Comparison of ENCODE assay signal across 16 cellular contexts in genomic region chr20:24543168-24543567, GRCh38.
DNase-seq lines count a peak whose midpoint lies in the region; ATAC-seq and TF ChIP-seq lines count a peak whose summit lies in the region.
"Had no signal": no experiment of that assay in that cellular context is flagged by ENCODE, and none has a peak within 500 bp of the region (broad histone marks: within the 10 kb centered on the region; RNA-seq: fewer than 3 reads in every experiment).

No MANE protein-coding gene starts in this region.

- no peak for TF ChIP-seq RAD21 in SK-N-SH (IDR thresholded peaks at IDR 0.05; ENCODE audit: low read length)

- no peak for TF ChIP-seq CTCF in SK-N-SH (IDR thresholded peaks at IDR 0.05)
- TF ChIP-seq CTCF in esophagus muscularis mucosa (IDR thresholded peaks at IDR 0.05): no peak
- TF ChIP-seq CTCF in breast epithelium (IDR thresholded peaks at IDR 0.05): no peak

- H3K27ac ChIP-seq in SK-N-SH (ENCODE audit: low read depth in 2 of 2, low read length in 1 of 2) (no peak overlapping the region), esophagus muscularis mucosa (replicated peaks in 1 of 4) (no peak overlapping the region), breast epithelium (no peak overlapping the region)
- H3K27ac ChIP-seq: 22Rv1, A549 had no signal

- no peak overlapping the region for H3K4me2 ChIP-seq in SK-N-SH
- H3K4me2 ChIP-seq: A549 had no signal

- H3K27me3 ChIP-seq in SK-N-SH (ENCODE audit: insufficient read depth): no peaks in the 10 kb centered on the region; the same call in 1 of the 2 replicates
- peaks cover 0 to 7% (median 0%) of the 10 kb centered on the region in 4 donors for H3K27me3 ChIP-seq in esophagus muscularis mucosa
- H3K27me3 ChIP-seq in breast epithelium: peaks cover 0 to 8% of the 10 kb centered on the region in 2 donors

- H3K9me3 ChIP-seq in SK-N-SH (no peaks in the 10 kb centered on the region), esophagus muscularis mucosa (peaks cover 0 to 16% (median 7%) of the 10 kb centered on the region in 4 donors), breast epithelium (peaks cover 3 to 8% of the 10 kb centered on the region in 2 donors)
- H3K9me3 ChIP-seq: A549 had no signal

- no peaks in the 10 kb centered on the region for H4K20me1 ChIP-seq in SK-N-SH (ENCODE audit: insufficient read depth)

- TF ChIP-seq EP300 in SK-N-SH (IDR thresholded peaks at IDR 0.05; ENCODE audit: borderline replicate concordance in 1 of 2, low read depth in 1 of 2, low read length in 1 of 2) (no peak), esophagus muscularis mucosa (IDR thresholded peaks at IDR 0.05) (no peak)

- no peaks in the 10 kb centered on the region for H3F3A ChIP-seq in SK-N-SH (replicated peaks; ENCODE audit: insufficient read depth)

- DNase-seq in SK-N-SH (peak; percentile 15), esophagus muscularis mucosa (ENCODE audit: extremely low spot score) (peak; percentile 45), breast epithelium (ENCODE audit: low spot score in 2 of 2) (no peak), DMS153 (lab: John Stamatoyannopoulos, UW) (no peak)
- DNase-seq: AML-193; C1 segment of cervical spinal cord; CD4-positive, alpha-beta memory T cell; CD4-positive, CD25-positive, alpha-beta regulatory T cell; CD8-positive, alpha-beta memory T cell; COR-L47; DMS 273 treated with DMSO at 0.1 percent for 48 hours; DMS79 treated with DMSO at 0.1 percent for 48 hours; GF-D8 had no signal

- H3K9ac ChIP-seq in SK-N-SH: no peak overlapping the region

- intact Hi-C loops in esophagus muscularis mucosa (cut with DNase I) (no loop called here), breast epithelium (cut with DNase I; ENCODE audit: low total_unique reads) (no loop called here)

- no peak overlapping the region for H3K4me3 ChIP-seq in SK-N-SH (ENCODE audit: low read depth in 2 of 2, low read length in 1 of 2)
- no peak overlapping the region for H3K4me3 ChIP-seq in esophagus muscularis mucosa
- no peak overlapping the region for H3K4me3 ChIP-seq in breast epithelium
- H3K4me3 ChIP-seq: A549 had no signal

- no peaks in the 10 kb centered on the region for H3K9me2 ChIP-seq in SK-N-SH

- no peak for ATAC-seq in SK-N-SH treated with all-trans-retinoic acid at 6 μM for 48 hours
- ATAC-seq: A549 had no signal

- H2AFZ ChIP-seq in SK-N-SH (ENCODE audit: low read depth): no peak overlapping the region

- no peaks in the 10 kb centered on the region for H3K79me2 ChIP-seq in SK-N-SH (ENCODE audit: insufficient read depth)

- no peaks in the 10 kb centered on the region for H3K36me3 ChIP-seq in SK-N-SH (replicated peaks in 1 of 2; ENCODE audit: control insufficient read depth in 1 of 2, insufficient read depth in 2 of 2, low read length in 1 of 2)
- no peaks in the 10 kb centered on the region for H3K36me3 ChIP-seq in esophagus muscularis mucosa
- no peaks in the 10 kb centered on the region for H3K36me3 ChIP-seq in breast epithelium

- CTCF ChIA-PET in SK-N-SH (lab: Yijun Ruan, JAX): no interaction called here

- H3K4me1 ChIP-seq in SK-N-SH (ENCODE audit: control insufficient read depth in 1 of 2, insufficient read depth in 2 of 2, low read depth in 1 of 2, low read length in 1 of 2): no peaks in the 10 kb centered on the region; a peak in 1 of 4 replicates
- H3K4me1 ChIP-seq in esophagus muscularis mucosa: peaks cover 0 to 2% (median 0%) of the 10 kb centered on the region in 4 donors
- no peaks in the 10 kb centered on the region for H3K4me1 ChIP-seq in breast epithelium
- H3K4me1 ChIP-seq: A549 had no signal

- TF ChIP-seq POLR2A in esophagus muscularis mucosa (IDR thresholded peaks at IDR 0.05; ENCODE audit: low read depth): no peak
- no peak for TF ChIP-seq POLR2A in breast epithelium (IDR thresholded peaks at IDR 0.05)

- WGBS in SK-N-SH (ENCODE audit: low lambda C conversion rate): 45% methylated on average over 19 of the region's 19 CpGs
- 82% methylated on average over 10 of the region's 19 CpGs for WGBS in esophagus muscularis mucosa

- POLR2A ChIA-PET in SK-N-SH (lab: Yijun Ruan, JAX): no interaction called here

TF ChIP-seq in SK-N-SH, 30 proteins besides CTCF, POLR2A, EP300 and RAD21 (continues in another document):
- TF ChIP-seq MEF2A (IDR thresholded peaks at IDR 0.05; ENCODE audit: borderline replicate concordance, low read depth) (no peak), PBX3 (IDR thresholded peaks at IDR 0.05) (no peak), USF2 (IDR thresholded peaks at IDR 0.05; ENCODE audit: borderline replicate concordance, low read depth, low read length) (no peak), TEAD4 (IDR thresholded peaks at IDR 0.05; ENCODE audit: borderline replicate concordance, insufficient read depth) (no peak), NFIC (IDR thresholded peaks at IDR 0.05; ENCODE audit: borderline replicate concordance) (no peak), MXI1 (IDR thresholded peaks at IDR 0.05; ENCODE audit: low read depth, low read length) (no peak), SMC3 (IDR thresholded peaks at IDR 0.05; ENCODE audit: low read depth, low read length) (no peak), FOXM1 (IDR thresholded peaks at IDR 0.05; ENCODE audit: low read depth) (no peak), POLR2AphosphoS5 (IDR thresholded peaks at IDR 0.05; ENCODE audit: low read depth, low read length) (no peak)

TF ChIP-seq in SK-N-SH treated with all-trans-retinoic acid at 6 μM for 48 hours, 23 proteins besides CTCF, POLR2A, EP300 and RAD21 (continues in another document):
- TF ChIP-seq ISL1 (CRISPR knock-in tag; IDR thresholded peaks at IDR 0.05) (no peak), ZC3H10 (CRISPR knock-in tag; IDR thresholded peaks at IDR 0.05) (no peak), TOX (CRISPR knock-in tag; IDR thresholded peaks at IDR 0.05; ENCODE audit: borderline replicate concordance) (no peak), POU6F1 (CRISPR knock-in tag; IDR thresholded peaks at IDR 0.05; ENCODE audit: borderline replicate concordance, low read depth) (no peak), PATZ1 (CRISPR knock-in tag; IDR thresholded peaks at IDR 0.05; ENCODE audit: borderline replicate concordance) (no peak), CSRNP3 (CRISPR knock-in tag; IDR thresholded peaks at IDR 0.05) (no peak), ZFP30 (CRISPR knock-in tag; IDR thresholded peaks at IDR 0.05) (no peak), CSDC2 (CRISPR knock-in tag; IDR thresholded peaks at IDR 0.05) (no peak), ZNF70 (CRISPR knock-in tag; IDR thresholded peaks at IDR 0.05) (no peak), ESRRG (CRISPR knock-in tag; IDR thresholded peaks at IDR 0.05) (no peak), TCF4 (CRISPR knock-in tag; IDR thresholded peaks at IDR 0.05; ENCODE audit: borderline replicate concordance) (no peak), OSR1 (CRISPR knock-in tag; IDR thresholded peaks at IDR 0.05) (no peak), ZNF565 (CRISPR knock-in tag; conservative IDR thresholded peaks at IDR 0.05; ENCODE audit: low read depth) (no peak), SNAI2 (CRISPR knock-in tag; IDR thresholded peaks at IDR 0.05) (no peak), ZFP3 (CRISPR knock-in tag; IDR thresholded peaks at IDR 0.05) (no peak)

Comparison
In these comparisons a context has a peak if more than half of its experiments do, and no peak if none do; other contexts are left out.
1. DNase-seq: peak in SK-N-SH (single experiment) and esophagus muscularis mucosa (single experiment); none in breast epithelium (0 of 2) and DMS153 (single experiment).